Comparison of ENCODE assay signal across 12 cellular contexts in the genomic region with DNA sequence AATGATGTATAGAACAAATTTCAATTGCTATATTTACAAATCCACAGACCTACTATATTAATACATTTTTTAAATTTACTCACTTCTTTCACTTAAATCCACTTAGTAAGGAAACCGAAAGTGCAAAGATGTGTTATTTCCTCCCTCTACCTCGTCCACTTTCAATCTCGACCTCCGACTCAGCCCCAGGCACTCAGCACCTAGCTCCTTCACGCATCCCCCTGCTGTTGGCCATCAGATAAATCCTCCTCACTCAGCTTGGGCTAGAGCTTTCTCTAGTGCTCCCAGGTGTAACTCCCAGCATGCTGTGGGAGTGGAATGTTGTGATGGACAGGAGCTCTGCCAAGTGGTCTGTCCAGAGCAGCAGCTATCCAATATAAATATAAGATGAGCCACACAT. TPM values are rescaled to one million over a fixed set of nuclear protein-coding genes. Genes with fewer than 3 reads are reported as not detected.
DNase-seq lines count a peak whose midpoint lies in the region; ATAC-seq and TF ChIP-seq lines count a peak whose summit lies in the region.
"Had no signal": no experiment of that assay in that cellular context is flagged by ENCODE, and none has a peak within 500 bp of the region (broad histone marks: within the 10 kb centered on the region; RNA-seq: fewer than 3 reads in every experiment).

No MANE protein-coding gene starts in this region.

- POLR2A ChIA-PET in WTC11 (lab: Charles Lee) = no interaction called here

- no peaks in the 10 kb centered on the region for H3K9me3 ChIP-seq in prostate gland
- H3K9me3 ChIP-seq: stomach had no signal

- H3K36me3 ChIP-seq in prostate gland = no peaks in the 10 kb centered on the region
- H3K36me3 ChIP-seq: stomach had no signal

- no peaks in the 10 kb centered on the region for H3K27me3 ChIP-seq in prostate gland (replicated peaks; ENCODE audit: insufficient read depth)
- no peaks in the 10 kb centered on the region for H3K27me3 ChIP-seq in dorsolateral prefrontal cortex
- H3K27me3 ChIP-seq: stomach had no signal

- WGBS in prostate gland = 74% methylated on average over 5 of the region's 5 CpGs

- TF ChIP-seq CTCF in GM12874 (IDR thresholded peaks at IDR 0.05; ENCODE audit: insufficient read depth, low read depth, low read length) (0 out of 2 replicates have a peak, but pooled peaks have one; percentile 5), WTC11 (IDR thresholded peaks at IDR 0.05) (no peak), prostate gland (IDR thresholded peaks at IDR 0.05) (no peak), dorsolateral prefrontal cortex (IDR thresholded peaks at IDR 0.05 in 54 of 56, conservative IDR thresholded peaks at IDR 0.05 in 2 of 56; ENCODE audit: low read depth in 1 of 56, partially characterized antibody in 56 of 56) (no peak)

- no peak overlapping the region for H3K4me3 ChIP-seq in prostate gland
- no peak overlapping the region for H3K4me3 ChIP-seq in dorsolateral prefrontal cortex
- H3K4me3 ChIP-seq: stomach had no signal

- no peak overlapping the region for H3K4me3 Mint-ChIP-seq in WTC11

- CTCF ChIA-PET in WTC11 (lab: Charles Lee) = interaction anchor here (0.7 to 1.9 kb wide), 3 partner anchors 21 to 169 kb away, joined by 3 to 7 read pairs (median 4); a partner anchor contains a TSS

- H3K36me3 Mint-ChIP-seq in WTC11 = peaks cover 12% of the 10 kb centered on the region

- ATAC-seq in GM19397 (IDR thresholded peaks at IDR 0.05; ENCODE audit: unreplicated experiment) (peak; percentile 79), HG02970 (IDR thresholded peaks at IDR 0.05; ENCODE audit: low FRiP score, unreplicated experiment) (peak; percentile 64), WTC11 (peak; percentile 80), left ventricle myocardium superior (no peak)

- TF ChIP-seq POLR2A in prostate gland (IDR thresholded peaks at IDR 0.05) = no peak

- H3K9me3 Mint-ChIP-seq in WTC11 = peaks cover 15% of the 10 kb centered on the region

- intact Hi-C loops in prostate gland (cut with DNase I) (no loop called here), dorsolateral prefrontal cortex (cut with DNase I) (no loop called here), left ventricle myocardium superior (cut with micrococcal nuclease) (no loop called here)

- peaks cover 3% of the 10 kb centered on the region for H3K4me1 Mint-ChIP-seq in WTC11

- H3K27me3 Mint-ChIP-seq in WTC11 (ENCODE audit: low read depth) = no peaks in the 10 kb centered on the region

- DNase-seq in WTC11 (ENCODE audit: low spot score) = no peak
- no peak for DNase-seq in kidney tubule cell (ENCODE audit: low spot score)
- DNase-seq in prostate gland (ENCODE audit: low spot score) = no peak
- DNase-seq in dorsolateral prefrontal cortex = no peak
- no peak for DNase-seq in left ventricle myocardium superior
- DNase-seq: activated naive CD4-positive, alpha-beta T cell treated with Interleukin-2 at 50 U/mL for 16 hours; erythroblast; NCI-H1694 treated with DMSO at 0.1 percent for 48 hours; stomach had no signal

- no peak overlapping the region for H3K27ac Mint-ChIP-seq in WTC11

- no peak overlapping the region for H3K27ac ChIP-seq in prostate gland
- H3K27ac ChIP-seq in dorsolateral prefrontal cortex = no peak overlapping the region
- H3K27ac ChIP-seq: stomach had no signal

- H3K4me1 ChIP-seq in prostate gland (replicated peaks) = no peaks in the 10 kb centered on the region
- H3K4me1 ChIP-seq: stomach had no signal

TF ChIP-seq in WTC11, 78 proteins besides CTCF, POLR2A, EP300 and RAD21 (continues in another document):
- TF ChIP-seq NFYB (CRISPR knock-in tag; conservative IDR thresholded peaks at IDR 0.05; ENCODE audit: low read depth) (no peak), RELA (CRISPR knock-in tag; IDR thresholded peaks at IDR 0.05; ENCODE audit: borderline replicate concordance) (no peak), IRF2 (CRISPR knock-in tag; IDR thresholded peaks at IDR 0.05; ENCODE audit: borderline replicate concordance, low read depth) (no peak), ZBTB21 (CRISPR knock-in tag; IDR thresholded peaks at IDR 0.05; ENCODE audit: borderline replicate concordance) (no peak), GRHL2 (CRISPR knock-in tag; IDR thresholded peaks at IDR 0.05; ENCODE audit: insufficient replicate concordance, severe bottlenecking) (no peak), JUN (CRISPR knock-in tag; IDR thresholded peaks at IDR 0.05) (no peak), OVOL2 (CRISPR knock-in tag; IDR thresholded peaks at IDR 0.05; ENCODE audit: borderline replicate concordance) (no peak), TEAD4 (CRISPR knock-in tag; IDR thresholded peaks at IDR 0.05) (no peak)
- TF ChIP-seq, protein P1, sequence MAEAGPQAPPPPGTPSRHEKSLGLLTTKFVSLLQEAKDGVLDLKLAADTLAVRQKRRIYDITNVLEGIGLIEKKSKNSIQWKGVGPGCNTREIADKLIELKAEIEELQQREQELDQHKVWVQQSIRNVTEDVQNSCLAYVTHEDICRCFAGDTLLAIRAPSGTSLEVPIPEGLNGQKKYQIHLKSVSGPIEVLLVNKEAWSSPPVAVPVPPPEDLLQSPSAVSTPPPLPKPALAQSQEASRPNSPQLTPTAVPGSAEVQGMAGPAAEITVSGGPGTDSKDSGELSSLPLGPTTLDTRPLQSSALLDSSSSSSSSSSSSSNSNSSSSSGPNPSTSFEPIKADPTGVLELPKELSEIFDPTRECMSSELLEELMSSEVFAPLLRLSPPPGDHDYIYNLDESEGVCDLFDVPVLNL (CRISPR knock-in tag; IDR thresholded peaks at IDR 0.05; ENCODE audit: borderline replicate concordance, low read depth) = no peak
- TF ChIP-seq, protein P2, sequence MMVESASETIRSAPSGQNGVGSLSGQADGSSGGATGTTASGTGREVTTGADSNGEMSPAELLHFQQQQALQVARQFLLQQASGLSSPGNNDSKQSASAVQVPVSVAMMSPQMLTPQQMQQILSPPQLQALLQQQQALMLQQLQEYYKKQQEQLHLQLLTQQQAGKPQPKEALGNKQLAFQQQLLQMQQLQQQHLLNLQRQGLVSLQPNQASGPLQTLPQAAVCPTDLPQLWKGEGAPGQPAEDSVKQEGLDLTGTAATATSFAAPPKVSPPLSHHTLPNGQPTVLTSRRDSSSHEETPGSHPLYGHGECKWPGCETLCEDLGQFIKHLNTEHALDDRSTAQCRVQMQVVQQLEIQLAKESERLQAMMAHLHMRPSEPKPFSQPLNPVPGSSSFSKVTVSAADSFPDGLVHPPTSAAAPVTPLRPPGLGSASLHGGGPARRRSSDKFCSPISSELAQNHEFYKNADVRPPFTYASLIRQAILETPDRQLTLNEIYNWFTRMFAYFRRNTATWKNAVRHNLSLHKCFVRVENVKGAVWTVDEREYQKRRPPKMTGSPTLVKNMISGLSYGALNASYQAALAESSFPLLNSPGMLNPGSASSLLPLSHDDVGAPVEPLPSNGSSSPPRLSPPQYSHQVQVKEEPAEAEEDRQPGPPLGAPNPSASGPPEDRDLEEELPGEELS (CRISPR knock-in tag; IDR thresholded peaks at IDR 0.05) = no peak
- TF ChIP-seq, protein P3, sequence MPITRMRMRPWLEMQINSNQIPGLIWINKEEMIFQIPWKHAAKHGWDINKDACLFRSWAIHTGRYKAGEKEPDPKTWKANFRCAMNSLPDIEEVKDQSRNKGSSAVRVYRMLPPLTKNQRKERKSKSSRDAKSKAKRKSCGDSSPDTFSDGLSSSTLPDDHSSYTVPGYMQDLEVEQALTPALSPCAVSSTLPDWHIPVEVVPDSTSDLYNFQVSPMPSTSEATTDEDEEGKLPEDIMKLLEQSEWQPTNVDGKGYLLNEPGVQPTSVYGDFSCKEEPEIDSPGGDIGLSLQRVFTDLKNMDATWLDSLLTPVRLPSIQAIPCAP (CRISPR knock-in tag; IDR thresholded peaks at IDR 0.05) = no peak
- TF ChIP-seq, protein P4, sequence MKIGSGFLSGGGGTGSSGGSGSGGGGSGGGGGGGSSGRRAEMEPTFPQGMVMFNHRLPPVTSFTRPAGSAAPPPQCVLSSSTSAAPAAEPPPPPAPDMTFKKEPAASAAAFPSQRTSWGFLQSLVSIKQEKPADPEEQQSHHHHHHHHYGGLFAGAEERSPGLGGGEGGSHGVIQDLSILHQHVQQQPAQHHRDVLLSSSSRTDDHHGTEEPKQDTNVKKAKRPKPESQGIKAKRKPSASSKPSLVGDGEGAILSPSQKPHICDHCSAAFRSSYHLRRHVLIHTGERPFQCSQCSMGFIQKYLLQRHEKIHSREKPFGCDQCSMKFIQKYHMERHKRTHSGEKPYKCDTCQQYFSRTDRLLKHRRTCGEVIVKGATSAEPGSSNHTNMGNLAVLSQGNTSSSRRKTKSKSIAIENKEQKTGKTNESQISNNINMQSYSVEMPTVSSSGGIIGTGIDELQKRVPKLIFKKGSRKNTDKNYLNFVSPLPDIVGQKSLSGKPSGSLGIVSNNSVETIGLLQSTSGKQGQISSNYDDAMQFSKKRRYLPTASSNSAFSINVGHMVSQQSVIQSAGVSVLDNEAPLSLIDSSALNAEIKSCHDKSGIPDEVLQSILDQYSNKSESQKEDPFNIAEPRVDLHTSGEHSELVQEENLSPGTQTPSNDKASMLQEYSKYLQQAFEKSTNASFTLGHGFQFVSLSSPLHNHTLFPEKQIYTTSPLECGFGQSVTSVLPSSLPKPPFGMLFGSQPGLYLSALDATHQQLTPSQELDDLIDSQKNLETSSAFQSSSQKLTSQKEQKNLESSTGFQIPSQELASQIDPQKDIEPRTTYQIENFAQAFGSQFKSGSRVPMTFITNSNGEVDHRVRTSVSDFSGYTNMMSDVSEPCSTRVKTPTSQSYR (CRISPR knock-in tag; IDR thresholded peaks at IDR 0.05) = no peak

RNA-seq across cellular contexts. Expression of a gene that starts 26.7 kb away (rescaled TPM):
- total RNA-seq in WTC11 (2021) = 8.8 to 10.5 TPM (median 9.2 TPM) in 3 replicates
- total RNA-seq in prostate gland = 1 to 10 TPM in 1 of 2 donors, under 1 TPM in 1; 0.96 to 6.4 TPM
- 1 to 10 TPM in 114 of 120 experiments, under 1 TPM in 6; 0.67 to 4.8 (median 2.3) TPM for total RNA-seq in dorsolateral prefrontal cortex
- 2.2 TPM for total RNA-seq in left ventricle myocardium superior

RNA-seq across cellular contexts. Expression of a gene that starts 45.0 kb away (rescaled TPM):
- 31.2 to 35.8 TPM (median 33.8 TPM) in 3 replicates for total RNA-seq in WTC11 (2021)
- total RNA-seq in prostate gland = 100 to 1,000 TPM in 1 of 2 donors, 10 to 100 TPM in 1; 95.1 to 119 TPM
- total RNA-seq in dorsolateral prefrontal cortex = 100 to 1,000 TPM in 3 of 120 experiments, 10 to 100 TPM in 117; 34.7 to 126 (median 68.5) TPM
- 122 TPM for total RNA-seq in left ventricle myocardium superior
